12 cellular contexts compared by ENCODE assay signal in genomic region chr20:36086767-36087166, GRCh38.
DNase-seq lines count a peak whose midpoint lies in the region; FAIRE-seq and TF ChIP-seq lines count a peak whose summit lies in the region.
"Had no signal": no experiment of that assay in that cellular context is flagged by ENCODE, and none has a peak within 500 bp of the region (broad histone marks: within the 10 kb centered on the region; RNA-seq: fewer than 3 reads in every experiment).

No MANE protein-coding gene starts in this region.

- H3K27me3 ChIP-seq in bronchial epithelial cell (ENCODE audit: control insufficient read depth, insufficient read depth, low read length) (no peaks in the 10 kb centered on the region), mucosa of rectum (ENCODE audit: control insufficient read depth in 2 of 2, insufficient read depth in 2 of 2, low read length in 2 of 2) (no peaks in the 10 kb centered on the region)

- H3K9ac ChIP-seq in mucosa of rectum (ENCODE audit: low read depth in 1 of 2, low read length in 2 of 2): peak overlapping the region in 1 of 2 donors; percentile 38

- H3K9me3 ChIP-seq in mucosa of rectum (ENCODE audit: control insufficient read depth in 2 of 2, low read length in 2 of 2): no peaks in the 10 kb centered on the region

- no peak overlapping the region for H3K4me3 ChIP-seq in bronchial epithelial cell (ENCODE audit: low read depth, low read length)
- H3K4me3 ChIP-seq in mucosa of rectum (ENCODE audit: low read length in 2 of 2): peak overlapping the region in 1 of 2 donors; percentile 5

- FAIRE-seq in bronchial epithelial cell (lab: Jason Lieb, UNC): no peak
- FAIRE-seq: D721Med had no signal

- H3K36me3 ChIP-seq in bronchial epithelial cell (ENCODE audit: control insufficient read depth, insufficient read depth, low read length): no peaks in the 10 kb centered on the region
- H3K36me3 ChIP-seq in mucosa of rectum (ENCODE audit: control insufficient read depth in 2 of 2, insufficient read depth in 2 of 2, low read length in 2 of 2): no peaks in the 10 kb centered on the region

- H3K4me1 ChIP-seq in mucosa of rectum (ENCODE audit: control insufficient read depth in 2 of 2, insufficient read depth in 2 of 2, low read length in 2 of 2): peaks cover 19 to 28% of the 10 kb centered on the region in 2 donors

- no peak for TF ChIP-seq CTCF in bronchial epithelial cell (IDR thresholded peaks at IDR 0.05; ENCODE audit: insufficient read depth, low read length, severe bottlenecking)

- DNase-seq in CD1c-positive myeloid dendritic cell (ENCODE audit: extremely low spot score): peak; percentile 67
- peak; percentile 82 for DNase-seq in OCI-M1 (lab: John Stamatoyannopoulos, UW)
- peak; percentile 40 for DNase-seq in bronchial epithelial cell (ENCODE audit: low read depth)
- no peak for DNase-seq in activated CD4-positive, alpha-beta T cell treated with anti-CD3 and anti-CD28 coated beads for 4 hours
- no peak for DNase-seq in NCI-H2081 (lab: John Stamatoyannopoulos, UW)
- DNase-seq in activated CD4-positive, CD25-positive, alpha-beta regulatory T cell treated with anti-CD3 and anti-CD28 coated beads, Interleukin-2, amount 50 U/mL, for 72 hours: no peak
- DNase-seq in occipital lobe (lab: John Stamatoyannopoulos, UW): no peak
- DNase-seq: hippocampal formation, NCI-H2029 treated with DMSO at 0.1 percent for 48 hours, nucleus accumbens had no signal

- peak overlapping the region; percentile 55 to 83 for H3K27ac ChIP-seq in mucosa of rectum (ENCODE audit: low read depth in 2 of 2, low read length in 2 of 2)

Comparison
In these comparisons a context has a peak if more than half of its experiments do, and no peak if none do; other contexts are left out.
1. DNase-seq: peak in CD1c-positive myeloid dendritic cell (single experiment), OCI-M1 (single experiment) and bronchial epithelial cell (single experiment); none in activated CD4-positive, alpha-beta T cell treated with anti-CD3 and anti-CD28 coated beads for 4 hours (0 of 2), NCI-H2081 (0 of 2), activated CD4-positive, CD25-positive, alpha-beta regulatory T cell treated with anti-CD3 and anti-CD28 coated beads, Interleukin-2, amount 50 U/mL, for 72 hours (single experiment) and occipital lobe (single experiment).